Comparison of ENCODE assay signal across 6 cellular contexts in the genomic region with DNA sequence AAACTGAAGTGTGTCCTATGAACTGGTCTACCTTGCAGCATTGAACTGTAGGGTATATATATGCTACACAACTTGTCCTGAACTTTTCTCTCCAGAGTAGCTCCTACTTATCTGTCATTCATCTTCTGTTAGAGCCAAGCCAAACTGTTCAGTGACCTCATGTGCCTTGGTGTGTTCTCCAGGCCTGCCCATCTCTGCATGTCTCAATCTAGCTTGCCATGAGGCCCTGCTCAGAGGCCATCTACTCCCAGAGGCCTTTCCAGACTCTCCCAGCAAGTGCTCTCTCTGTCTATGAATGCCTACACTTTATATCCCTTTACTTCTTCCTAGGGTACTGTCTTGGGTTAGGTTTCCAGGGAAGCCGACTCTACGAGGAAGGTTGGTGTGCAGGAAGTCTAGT.
"Had no signal": no experiment of that assay in that cellular context is flagged by ENCODE, and none has a peak within 500 bp of the region (broad histone marks: within the 10 kb centered on the region; RNA-seq: fewer than 3 reads in every experiment).

No MANE protein-coding gene starts in this region.

- ATAC-seq: HepG2 had no signal

- FAIRE-seq: HepG2, HTR-8/SVneo had no signal

- DNase-seq: IMR-90, KBM-7 had no signal

- H3K27me3 Mint-ChIP-seq: IgD-negative memory B cell had no signal

- H3K27ac ChIP-seq: HL-60 had no signal

- H3K27ac Mint-ChIP-seq: IgD-negative memory B cell had no signal

- H3K9me3 Mint-ChIP-seq: IgD-negative memory B cell had no signal

- H3K36me3 Mint-ChIP-seq: IgD-negative memory B cell had no signal

- H3K4me3 Mint-ChIP-seq: IgD-negative memory B cell had no signal

- H3K4me1 Mint-ChIP-seq: IgD-negative memory B cell had no signal
